12 cellular contexts compared by ENCODE assay signal in genomic region chr7:39085189-39085588, GRCh38.
DNase-seq lines count a peak whose midpoint lies in the region; ATAC-seq, FAIRE-seq and TF ChIP-seq lines count a peak whose summit lies in the region.
"Had no signal": no experiment of that assay in that cellular context is flagged by ENCODE, and none has a peak within 500 bp of the region (broad histone marks: within the 10 kb centered on the region; RNA-seq: fewer than 3 reads in every experiment).

No MANE protein-coding gene starts in this region.

- H3K27ac ChIP-seq in GM23338 (ENCODE audit: low read depth) (no peak overlapping the region), astrocyte (ENCODE audit: low read depth, low read length) (no peak overlapping the region), trophoblast cell (ENCODE audit: low read depth, low read length) (no peak overlapping the region), ovary (no peak overlapping the region)

- H3K9ac ChIP-seq in astrocyte (ENCODE audit: low read length) (peak overlapping the region; percentile 33), iPS-15b (ENCODE audit: low read depth, low read length) (no peak overlapping the region), trophoblast cell (ENCODE audit: low read length) (no peak overlapping the region)

- intact Hi-C loops in ovary (cut with DNase I): no loop called here

- H2BK5ac ChIP-seq in trophoblast cell (ENCODE audit: low read depth, low read length, poor library complexity): no peak overlapping the region

- no CpG with 5 or more reads among the region's 5 CpGs for WGBS in trophoblast cell (ENCODE audit: extremely low coverage, insufficient coverage, insufficient read length)
- WGBS in ovary, 3 donors: 25 to 34% (median 26%) methylated on average over 5 of the region's 5 CpGs

- TF ChIP-seq POLR2A in ovary (IDR thresholded peaks at IDR 0.05): no peak

- H2AK5ac ChIP-seq in trophoblast cell (ENCODE audit: low read length): no peak overlapping the region

- H3K4me3 Mint-ChIP-seq in GM23338 (peak overlapping the region; percentile 64), astrocyte (ENCODE audit: unreplicated experiment) (peak overlapping the region; percentile 73)
- H3K4me3 Mint-ChIP-seq: activated naive CD4-positive, alpha-beta T cell treated with anti-CD3 and anti-CD28 coated beads for 36 hours had no signal

- no peak overlapping the region for H2BK120ac ChIP-seq in trophoblast cell (ENCODE audit: insufficient read depth, low read length, poor library complexity)

- no peak overlapping the region for H2AFZ ChIP-seq in GM23338
- no peak overlapping the region for H2AFZ ChIP-seq in astrocyte (ENCODE audit: low read depth, low read length)
- no peak overlapping the region for H2AFZ ChIP-seq in trophoblast cell (ENCODE audit: insufficient read depth, low read length, poor library complexity)

- H3K79me2 ChIP-seq in GM23338 (replicated peaks; ENCODE audit: insufficient read depth) (no peaks in the 10 kb centered on the region), astrocyte (ENCODE audit: insufficient read depth, low read length) (no peaks in the 10 kb centered on the region), trophoblast cell (ENCODE audit: control insufficient read depth, insufficient read depth, low read length, poor library complexity) (no peaks in the 10 kb centered on the region)

- H3K4me1 Mint-ChIP-seq in GM23338 (peaks cover 55% of the 10 kb centered on the region), astrocyte (ENCODE audit: low read depth, unreplicated experiment) (peaks cover 16% of the 10 kb centered on the region)

- H4K91ac ChIP-seq in trophoblast cell (ENCODE audit: low read depth, low read length): no peak overlapping the region

- H3K14ac ChIP-seq in trophoblast cell (ENCODE audit: low read length): no peak overlapping the region

- H3K27me3 Mint-ChIP-seq in GM23338 (ENCODE audit: insufficient read depth, low read depth, poor library complexity) (peaks cover 6% of the 10 kb centered on the region), astrocyte (ENCODE audit: low read depth, unreplicated experiment) (no peaks in the 10 kb centered on the region)

- H3K27ac Mint-ChIP-seq in GM23338 (no peak overlapping the region), astrocyte (ENCODE audit: unreplicated experiment) (no peak overlapping the region)
- H3K27ac Mint-ChIP-seq: activated naive CD4-positive, alpha-beta T cell treated with anti-CD3 and anti-CD28 coated beads for 36 hours had no signal

- H3K4me1 ChIP-seq in GM23338 (ENCODE audit: insufficient read depth) (peaks cover 21% of the 10 kb centered on the region), astrocyte (ENCODE audit: insufficient read depth, low read length) (no peaks in the 10 kb centered on the region), iPS-15b (ENCODE audit: control insufficient read depth, insufficient read depth, low read length) (peaks cover 14% of the 10 kb centered on the region), trophoblast cell (ENCODE audit: control insufficient read depth in 1 of 2, insufficient read depth in 2 of 2, low read length in 2 of 2) (no peaks in the 10 kb centered on the region), ovary (ENCODE audit: insufficient read depth) (no peaks in the 10 kb centered on the region)

- H3K9me3 Mint-ChIP-seq in GM23338 (no peaks in the 10 kb centered on the region), astrocyte (ENCODE audit: unreplicated experiment) (no peaks in the 10 kb centered on the region)
- H3K9me3 Mint-ChIP-seq: activated naive CD4-positive, alpha-beta T cell treated with anti-CD3 and anti-CD28 coated beads for 36 hours had no signal

- peak; percentile 36 for ATAC-seq in GM23338
- ATAC-seq: GM12878 had no signal

- TF ChIP-seq CTCF in GM23338 (conservative IDR thresholded peaks at IDR 0.05; ENCODE audit: low read depth in 2 of 2) (no peak), astrocyte (IDR thresholded peaks at IDR 0.05; ENCODE audit: insufficient read depth, low read depth, low read length) (no peak), ovary (IDR thresholded peaks at IDR 0.05) (no peak)

- no peak overlapping the region for H3K4ac ChIP-seq in trophoblast cell (ENCODE audit: low read depth, low read length)

- DNase-seq in GM23338 (ENCODE audit: low spot score): no peak
- DNase-seq in astrocyte (ENCODE audit: low read depth): no peak
- no peak for DNase-seq in trophoblast cell
- no peak for DNase-seq in ovary
- DNase-seq in NCI-H774 (lab: John Stamatoyannopoulos, UW): no peak
- DNase-seq in Ammon's horn (ENCODE audit: low spot score): no peak
- no peak for DNase-seq in activated CD8-positive, alpha-beta memory T cell treated with anti-CD3 and anti-CD28 coated beads, Interleukin-2, amount 50 U/mL, for 48 hours
- DNase-seq: activated CD4-positive, CD25-positive, alpha-beta regulatory T cell; activated naive CD4-positive, alpha-beta T cell treated with anti-CD3 and anti-CD28 coated beads for 36 hours had no signal

- H4K20me1 ChIP-seq in GM23338 (replicated peaks; ENCODE audit: insufficient read depth) (no peaks in the 10 kb centered on the region), astrocyte (ENCODE audit: insufficient read depth, low read length) (no peaks in the 10 kb centered on the region)

- H3K36me3 ChIP-seq in GM23338 (ENCODE audit: insufficient read depth): no peaks in the 10 kb centered on the region
- H3K36me3 ChIP-seq in astrocyte (ENCODE audit: insufficient read depth, low read length): no peaks in the 10 kb centered on the region
- no peaks in the 10 kb centered on the region for H3K36me3 ChIP-seq in iPS-15b (ENCODE audit: control insufficient read depth, insufficient read depth, low read length)
- H3K36me3 ChIP-seq in trophoblast cell (ENCODE audit: control insufficient read depth in 1 of 2, insufficient read depth in 2 of 2, low read length in 2 of 2): no peaks in the 10 kb centered on the region
- H3K36me3 ChIP-seq in ovary: no peaks in the 10 kb centered on the region

- no peak overlapping the region for H4K12ac ChIP-seq in trophoblast cell (ENCODE audit: low read depth, low read length)

- peak overlapping the region; percentile 69 for H3K4me2 ChIP-seq in GM23338
- H3K4me2 ChIP-seq in astrocyte (ENCODE audit: low read length): peak overlapping the region; percentile 83
- peak overlapping the region; percentile 41 for H3K4me2 ChIP-seq in trophoblast cell (ENCODE audit: low read length)

- no peak overlapping the region for H3K18ac ChIP-seq in trophoblast cell (ENCODE audit: low read length)

- no peaks in the 10 kb centered on the region for H3F3A ChIP-seq in GM23338 (replicated peaks; ENCODE audit: low read depth)

- H2BK12ac ChIP-seq in trophoblast cell (ENCODE audit: low read length): no peak overlapping the region

- H3K27me3 ChIP-seq in GM23338 (ENCODE audit: insufficient read depth): no peaks in the 10 kb centered on the region
- H3K27me3 ChIP-seq in astrocyte (ENCODE audit: insufficient read depth, low read length): peaks cover 2% of the 10 kb centered on the region
- H3K27me3 ChIP-seq in iPS-15b (ENCODE audit: control insufficient read depth, insufficient read depth, low read length): no peaks in the 10 kb centered on the region
- no peaks in the 10 kb centered on the region for H3K27me3 ChIP-seq in trophoblast cell (ENCODE audit: insufficient read depth, low read length)
- no peaks in the 10 kb centered on the region for H3K27me3 ChIP-seq in ovary

- no peaks in the 10 kb centered on the region for H3K9me2 ChIP-seq in GM23338 (ENCODE audit: insufficient read depth)

- H3K9me3 ChIP-seq in astrocyte (ENCODE audit: insufficient read depth, low read depth, low read length) (no peaks in the 10 kb centered on the region), iPS-15b (ENCODE audit: control insufficient read depth, insufficient read depth, low read length) (no peaks in the 10 kb centered on the region), trophoblast cell (ENCODE audit: insufficient read depth, low read depth, low read length) (no peaks in the 10 kb centered on the region), ovary (no peaks in the 10 kb centered on the region)

- H3K36me3 Mint-ChIP-seq in GM23338 (ENCODE audit: low read depth) (no peaks in the 10 kb centered on the region), astrocyte (ENCODE audit: low read depth, unreplicated experiment) (no peaks in the 10 kb centered on the region)

- no peak for FAIRE-seq in astrocyte (lab: Jason Lieb, UNC)
- FAIRE-seq: G401.6, GM12878 had no signal

- no peak overlapping the region for H3K23ac ChIP-seq in trophoblast cell (ENCODE audit: low read length)

- no peak for TF ChIP-seq EP300 in ovary (IDR thresholded peaks at IDR 0.05)

- H3K79me1 ChIP-seq in trophoblast cell (ENCODE audit: low read length): no peaks in the 10 kb centered on the region

- peak overlapping the region; percentile 36 for H3K4me3 ChIP-seq in GM23338
- H3K4me3 ChIP-seq in astrocyte (ENCODE audit: insufficient read depth, low read depth, low read length): peak overlapping the region; percentile 34
- H3K4me3 ChIP-seq in iPS-15b (ENCODE audit: low read depth, low read length): peak overlapping the region; percentile 60
- no peak overlapping the region for H3K4me3 ChIP-seq in trophoblast cell (ENCODE audit: low read depth, low read length)
- no peak overlapping the region for H3K4me3 ChIP-seq in ovary
- H3K4me3 ChIP-seq: GM12878 had no signal

- H4K8ac ChIP-seq in trophoblast cell (ENCODE audit: low read depth, low read length): no peak overlapping the region

TF ChIP-seq in GM23338, 12 proteins besides CTCF, POLR2A, EP300 and RAD21 (continues in another document):
- TF ChIP-seq STAT1 (IDR thresholded peaks at IDR 0.05; ENCODE audit: unreplicated experiment) (no peak), POLR2AphosphoS5 (IDR thresholded peaks at IDR 0.05; ENCODE audit: low read depth) (no peak)

Comparison
In these comparisons a context has a peak if more than half of its experiments do, and no peak if none do; other contexts are left out.
1. H3K4me3 ChIP-seq: peak in GM23338 (single experiment), astrocyte (single experiment) and iPS-15b (single experiment); none in trophoblast cell (single experiment) and ovary (single experiment).
2. Peak in every context shown above with its lines, with median percentiles within 50 percentile points of each other: H3K4me2 ChIP-seq.